In genomic region chr17:17304521-17304985, GRCh38 we compare ENCODE assay signal across 10 cellular contexts. TPM values are rescaled to one million over a fixed set of nuclear protein-coding genes. Genes with fewer than 3 reads are reported as not detected.
DNase-seq lines count a peak whose midpoint lies in the region; ATAC-seq, FAIRE-seq and TF ChIP-seq lines count a peak whose summit lies in the region.
"Had no signal": no experiment of that assay in that cellular context is flagged by ENCODE, and none has a peak within 500 bp of the region (broad histone marks: within the 10 kb centered on the region; RNA-seq: fewer than 3 reads in every experiment).

No MANE protein-coding gene starts in this region.

- H3K36me3 Mint-ChIP-seq in activated naive CD4-positive, alpha-beta T cell treated with anti-CD3 and anti-CD28 coated beads for 36 hours (ENCODE audit: low read depth), result peaks cover 2% of the 10 kb centered on the region

- FAIRE-seq in K562 (lab: Jason Lieb, UNC), result peak; percentile 98

- peak; percentile 89 for TF ChIP-seq EP300 in K562 (IDR thresholded peaks at IDR 0.05; ENCODE audit: low read length)

- H3K4me3 Mint-ChIP-seq in activated naive CD4-positive, alpha-beta T cell treated with anti-CD3 and anti-CD28 coated beads for 36 hours, result peak overlapping the region; percentile 80

- H3K27me3 Mint-ChIP-seq in activated naive CD4-positive, alpha-beta T cell treated with anti-CD3 and anti-CD28 coated beads for 36 hours (ENCODE audit: low read depth), result no peaks in the 10 kb centered on the region

- H3K9ac ChIP-seq in OCI-LY1 (ENCODE audit: low read length), result peak overlapping the region; percentile 84
- peak overlapping the region; percentile 62 to 85; a peak in 3 of 4 replicates for H3K9ac ChIP-seq in K562 (ENCODE audit: insufficient read depth in 1 of 2, low read depth in 2 of 2, low read length in 2 of 2)

- intact Hi-C loops in activated naive CD4-positive, alpha-beta T cell treated with anti-CD3 and anti-CD28 coated beads for 36 hours (cut with micrococcal nuclease), result loop anchor here (1.0 to 2.0 kb wide), 4 partner anchors 23 to 262 kb away; partner anchors contain the start of genes COPS3 and MPRIP
- intact Hi-C loops in K562 (cut with micrococcal nuclease), result no loop called here

- peak overlapping the region; percentile 97 for H3K4me3 ChIP-seq in OCI-LY1 (ENCODE audit: low read depth, low read length, poor library complexity, severe bottlenecking)
- peak overlapping the region; percentile 74 for H3K4me3 ChIP-seq in K562

- BruUV-seq in K562 (replicated peaks; lab: Mats Ljungman, UMichigan), result no TSS peak

- no peaks in the 10 kb centered on the region for H3K9me3 Mint-ChIP-seq in activated naive CD4-positive, alpha-beta T cell treated with anti-CD3 and anti-CD28 coated beads for 36 hours

- POLR2A ChIA-PET in K562 (lab: Yijun Ruan, JAX), result interaction anchor here (0.5 to 1.3 kb wide), 3 partner anchors 10 to 66 kb away, joined by 3 to 4 read pairs (median 3); no protein-coding TSS in a partner anchor

- peak; percentile 60; the same call in 1 of the 2 replicates for TF ChIP-seq POLR2A in K562 (conservative IDR thresholded peaks at IDR 0.05)

- CTCF ChIA-PET in activated naive CD4-positive, alpha-beta T cell treated with anti-CD3 and anti-CD28 coated beads for 36 hours (lab: Charles Lee), result interaction anchor here (1.0 kb wide), 1 partner anchor 24 kb away, joined by 3 read pairs; no protein-coding TSS in a partner anchor
- CTCF ChIA-PET in K562 (lab: Yijun Ruan, JAX; ENCODE audit: low intra/inter-chr PET ratio), result no interaction called here

- H3K4me1 ChIP-seq in OCI-LY1 (ENCODE audit: insufficient read depth, low read length, severe bottlenecking), result peaks cover 47% of the 10 kb centered on the region
- H3K4me1 ChIP-seq in K562 (replicated peaks in 1 of 2; ENCODE audit: control insufficient read depth in 2 of 2, insufficient read depth in 2 of 2, low read length in 2 of 2), result peaks cover 18 to 22% of the 10 kb centered on the region in 2 experiments; a peak in 4 of 5 replicates

- no peaks in the 10 kb centered on the region for H3K79me2 ChIP-seq in OCI-LY1 (ENCODE audit: insufficient read depth, low read length)
- H3K79me2 ChIP-seq in K562 (ENCODE audit: control insufficient read depth, insufficient read depth, low read length), result peaks cover 39% of the 10 kb centered on the region

- H3K27me3 ChIP-seq in OCI-LY1 (ENCODE audit: insufficient read depth, low read length) (no peaks in the 10 kb centered on the region), K562 (ENCODE audit: control insufficient read depth in 2 of 2, insufficient read depth in 2 of 2, low read length in 2 of 2) (no peaks in the 10 kb centered on the region)

- H3K4me2 ChIP-seq in OCI-LY1 (ENCODE audit: low read length) (peak overlapping the region; percentile 99), K562 (ENCODE audit: insufficient read depth, low read length) (peak overlapping the region; percentile 90)

- no peak for TF ChIP-seq RAD21 in K562 (CRISPR knock-in tag; conservative IDR thresholded peaks at IDR 0.05 in 1 of 2, IDR thresholded peaks at IDR 0.05 in 1 of 2)

- peaks cover 31% of the 10 kb centered on the region for H3K4me1 Mint-ChIP-seq in activated naive CD4-positive, alpha-beta T cell treated with anti-CD3 and anti-CD28 coated beads for 36 hours (ENCODE audit: low read depth)

- H3K9me2 ChIP-seq in OCI-LY1 (ENCODE audit: low read depth, low read length), result no peaks in the 10 kb centered on the region

- 0% methylated on average over 2 of the region's 2 CpGs for WGBS in K562 (ENCODE audit: insufficient coverage, low coverage, missing lambda C conversion rate)

- TF ChIP-seq CTCF in OCI-LY1 (IDR thresholded peaks at IDR 0.05; ENCODE audit: low read length) (no peak), K562 (IDR thresholded peaks at IDR 0.05 in 2 of 3, conservative IDR thresholded peaks at IDR 0.05 in 1 of 3; ENCODE audit: insufficient read depth in 2 of 3, low read depth in 1 of 3, low read length in 3 of 3) (no peak)

- peaks cover 6% of the 10 kb centered on the region; the same call in 1 of the 2 replicates for H3F3A ChIP-seq in OCI-LY1 (ENCODE audit: insufficient read depth, low read length)

- peak; percentile 59 for ATAC-seq in K562
- ATAC-seq: left lobe of liver had no signal

- no peaks in the 10 kb centered on the region for H3K9me1 ChIP-seq in K562 (ENCODE audit: control insufficient read depth, insufficient read depth, low read length)

- no peak overlapping the region for H2AFZ ChIP-seq in OCI-LY1 (ENCODE audit: low read length)
- no peak overlapping the region for H2AFZ ChIP-seq in K562 (ENCODE audit: low read depth, low read length)

- in situ Hi-C loops in K562 (cut with MboI), result no loop called here

- H3K27ac ChIP-seq in OCI-LY1 (ENCODE audit: low read depth, low read length, poor library complexity, severe bottlenecking) (peak overlapping the region; percentile 89), K562 (ENCODE audit: extremely low read depth, low read depth, low read length) (peak overlapping the region; percentile 89)

- DNase-seq in activated naive CD4-positive, alpha-beta T cell treated with anti-CD3 and anti-CD28 coated beads for 36 hours, result peak; percentile 56
- no peak for DNase-seq in activated naive CD4-positive, alpha-beta T cell (lab: John Stamatoyannopoulos, UW)
- DNase-seq in K562 (ENCODE audit: extremely low read depth in 1 of 4, low spot score in 3 of 4) (peak in 3 of 4 experiments; percentile 26 to 85 (median 83)), NCI-H526 (lab: John Stamatoyannopoulos, UW) (no peak), SK-N-DZ (ENCODE audit: low spot score) (no peak), NCI-H2227 treated with DMSO at 0.1 percent for 48 hours (lab: John Stamatoyannopoulos, UW) (no peak)
- DNase-seq in stimulated activated CD8-positive, alpha-beta memory T cell treated with anti-CD3 and anti-CD28 coated beads, Interleukin-4, amount 100 ng/mL, for 48 hours, result peak; percentile 47
- DNase-seq: dermis blood vessel endothelial cell had no signal

- H3K9me3 ChIP-seq in OCI-LY1 (ENCODE audit: low read length), result no peaks in the 10 kb centered on the region
- H3K9me3 ChIP-seq in K562 (replicated peaks; ENCODE audit: control insufficient read depth, insufficient read depth, low read depth, low read length), result no peaks in the 10 kb centered on the region

- H3K36me3 ChIP-seq in OCI-LY1 (ENCODE audit: insufficient read depth, low read length) (peaks cover 11% of the 10 kb centered on the region), K562 (ENCODE audit: control insufficient read depth, insufficient read depth, low read length) (peaks cover 7% of the 10 kb centered on the region; the same call in 2 of the 3 replicates)

- peak overlapping the region; percentile 59 for H3K27ac Mint-ChIP-seq in activated naive CD4-positive, alpha-beta T cell treated with anti-CD3 and anti-CD28 coated beads for 36 hours

- H4K20me1 ChIP-seq in OCI-LY1 (ENCODE audit: insufficient read depth, low read length), result no peaks in the 10 kb centered on the region
- H4K20me1 ChIP-seq in K562 (replicated peaks; ENCODE audit: control insufficient read depth, insufficient read depth, low read length), result no peaks in the 10 kb centered on the region

TF ChIP-seq in K562, 482 proteins besides CTCF, POLR2A, EP300 and RAD21 (continues in another document):
- TF ChIP-seq RUNX1 (IDR thresholded peaks at IDR 0.05; ENCODE audit: low read depth), result no peak

RNA-seq across cellular contexts. Expression of gene NT5M, which starts 1.4 kb away (rescaled TPM):
- 1 to 10 TPM; 7.7 to 8.1 TPM for total RNA-seq in activated naive CD4-positive, alpha-beta T cell treated with anti-CD3 and anti-CD28 coated beads for 36 hours
- 1.2 and 7.6 TPM in 2 replicates for total RNA-seq in K562 (2011; cell fraction: chromatin; rRNA removed; ENCODE audit: low replicate concordance)
- total RNA-seq in K562 (2011; cell fraction: nucleolus; rRNA removed), result 10.3 and 10.8 TPM in 2 replicates
- 4.5 and 5.5 TPM in 2 replicates for total RNA-seq in K562 (2011; cell fraction: nucleoplasm; rRNA removed)
- total RNA-seq in K562 (2014; rRNA removed) (9.1 and 10.2 TPM in 2 replicates), K562 (2014; rRNA removed; fragmentation: Illumina TruSeq; extraction: Trizol) (1.5 and 1.8 TPM in 2 replicates), K562 (2015; rRNA removed; fragmentation: Illumina TruSeq; extraction: Trizol) (3.4 and 4.0 TPM in 2 replicates), K562 (2021) (8.8 and 10.1 TPM in 2 replicates)
- polyA plus RNA-seq in K562 (2011; rRNA removed) (4.9 and 9.1 TPM in 2 replicates), K562 (2014; fragmentation: Illumina TruSeq; extraction: Trizol) (2.5 and 4.1 TPM in 2 replicates), K562 (2014; fragmentation: Nextera tagmentation; extraction: Ambion mirVana) (under 1 TPM; 0.24 to 0.43 TPM), K562 (2014; rRNA removed) (8.2 and 9.6 TPM in 2 replicates)
- 10.1 and 17.9 TPM in 2 replicates for polyA plus RNA-seq in K562 (2011; cell fraction: cytosol; rRNA removed)
- polyA plus RNA-seq in K562 (2011; cell fraction: nucleus; rRNA removed), result 15.2 and 18.1 TPM in 2 replicates
- 4.6 and 20.2 TPM in 2 replicates for polyA plus RNA-seq in K562 (2012)
- polyA minus RNA-seq in K562 (2011; rRNA and poly(A)+ RNA removed), result 1.7 and 1.8 TPM in 2 replicates
- 3.1 and 5.4 TPM in 2 replicates for polyA minus RNA-seq in K562 (2011; cell fraction: cytosol; rRNA and poly(A)+ RNA removed)
- 7.1 and 7.8 TPM in 2 replicates for polyA minus RNA-seq in K562 (2011; cell fraction: nucleus; rRNA and poly(A)+ RNA removed)
- polyA plus RNA-seq in SK-N-DZ (2014; cell fraction: cytosol; rRNA removed), result 21.6 and 27.8 TPM in 2 replicates
- polyA plus RNA-seq in SK-N-DZ (2014; cell fraction: nucleus; rRNA removed), result 24.1 and 31.9 TPM in 2 replicates

RNA-seq across cellular contexts. Expression of gene COPS3, which starts 23.5 kb away (rescaled TPM):
- 100 to 1,000 TPM; 103 to 104 TPM for total RNA-seq in activated naive CD4-positive, alpha-beta T cell treated with anti-CD3 and anti-CD28 coated beads for 36 hours
- 119 and 128 TPM in 2 replicates for total RNA-seq in K562 (2011; cell fraction: chromatin; rRNA removed; ENCODE audit: low replicate concordance)
- total RNA-seq in K562 (2011; cell fraction: nucleolus; rRNA removed), result 60.9 and 62.9 TPM in 2 replicates
- 64.4 and 74.3 TPM in 2 replicates for total RNA-seq in K562 (2011; cell fraction: nucleoplasm; rRNA removed)
- total RNA-seq in K562 (2014; rRNA removed) (92.4 and 95.2 TPM in 2 replicates), K562 (2014; rRNA removed; fragmentation: Illumina TruSeq; extraction: Trizol) (167 and 182 TPM in 2 replicates), K562 (2015; rRNA removed; fragmentation: Illumina TruSeq; extraction: Trizol) (154 and 161 TPM in 2 replicates), K562 (2021) (119 and 128 TPM in 2 replicates)
- polyA plus RNA-seq in K562 (2011; rRNA removed) (160 and 179 TPM in 2 replicates), K562 (2014; fragmentation: Illumina TruSeq; extraction: Trizol) (162 and 170 TPM in 2 replicates), K562 (2014; fragmentation: Nextera tagmentation; extraction: Ambion mirVana) (100 to 1,000 TPM; 284 to 295 TPM), K562 (2014; rRNA removed) (118 and 126 TPM in 2 replicates)
- polyA plus RNA-seq in K562 (2011; cell fraction: cytosol; rRNA removed), result 93.6 and 114 TPM in 2 replicates
- 63.3 and 81.3 TPM in 2 replicates for polyA plus RNA-seq in K562 (2011; cell fraction: nucleus; rRNA removed)
- 103 and 124 TPM in 2 replicates for polyA plus RNA-seq in K562 (2012)
- polyA minus RNA-seq in K562 (2011; rRNA and poly(A)+ RNA removed), result 150 and 151 TPM in 2 replicates
- polyA minus RNA-seq in K562 (2011; cell fraction: cytosol; rRNA and poly(A)+ RNA removed), result 68.0 and 87.3 TPM in 2 replicates
- polyA minus RNA-seq in K562 (2011; cell fraction: nucleus; rRNA and poly(A)+ RNA removed), result 29.8 and 42.8 TPM in 2 replicates
- polyA plus RNA-seq in SK-N-DZ (2014; cell fraction: cytosol; rRNA removed), result 255 and 282 TPM in 2 replicates
- 125 and 144 TPM in 2 replicates for polyA plus RNA-seq in SK-N-DZ (2014; cell fraction: nucleus; rRNA removed)

Comparison
In these comparisons a context has a peak if more than half of its experiments do, and no peak if none do; other contexts are left out.
1. DNase-seq: peak in activated naive CD4-positive, alpha-beta T cell treated with anti-CD3 and anti-CD28 coated beads for 36 hours (single experiment), K562 (3 of 4) and stimulated activated CD8-positive, alpha-beta memory T cell treated with anti-CD3 and anti-CD28 coated beads, Interleukin-4, amount 100 ng/mL, for 48 hours (single experiment); none in activated naive CD4-positive, alpha-beta T cell (0 of 4), NCI-H526 (0 of 2), SK-N-DZ (single experiment) and NCI-H2227 treated with DMSO at 0.1 percent for 48 hours (single experiment).